ENCODE assay signal across 1 cellular context in the genomic region with DNA sequence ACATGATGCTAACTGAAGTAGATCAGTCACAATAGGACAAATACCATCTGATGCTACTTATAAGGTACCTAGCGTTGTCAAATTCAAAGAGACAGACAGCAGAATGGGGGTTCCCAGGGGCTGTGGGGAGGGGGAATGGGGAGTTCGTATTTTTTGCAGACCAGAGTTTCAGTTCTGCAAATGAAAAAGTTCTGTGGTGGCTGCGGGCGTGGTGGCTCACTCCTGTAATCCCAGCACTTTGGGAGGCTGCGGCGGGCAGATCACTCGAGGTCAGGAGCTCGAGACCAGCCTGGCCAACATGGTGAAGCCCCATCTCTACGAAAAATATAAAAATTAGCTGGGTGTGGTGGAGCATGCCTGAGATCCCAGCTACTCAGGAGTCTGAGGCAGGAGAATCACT.
TF ChIP-seq lines count a peak whose summit lies in the region.

No MANE protein-coding gene starts in this region.

TF ChIP-seq in GM12878, 131 proteins besides CTCF, POLR2A, EP300 and RAD21 (continued from another document and continues in another):
- peak; percentile 60; the same call in 1 of the 2 replicates for TF ChIP-seq IRF5 (IDR thresholded peaks at IDR 0.05; ENCODE audit: borderline replicate concordance)
- TF ChIP-seq DPF2 (IDR thresholded peaks at IDR 0.05): peak; percentile 87
- peak; percentile 49 for TF ChIP-seq MEF2B (IDR thresholded peaks at IDR 0.05; ENCODE audit: partially characterized antibody, poor library complexity, severe bottlenecking)
- TF ChIP-seq GABPA (IDR thresholded peaks at IDR 0.05; ENCODE audit: low read depth): no peak
- TF ChIP-seq SPI1 (IDR thresholded peaks at IDR 0.05; ENCODE audit: borderline replicate concordance, insufficient read depth, low read depth, low read length): peak; percentile 89
- no peak for TF ChIP-seq CHD4 (IDR thresholded peaks at IDR 0.05)
- 0 out of 2 replicates have a peak, but pooled peaks have one; percentile 45 for TF ChIP-seq NFIC (IDR thresholded peaks at IDR 0.05; ENCODE audit: low read depth, low read length)
- peak; percentile 58; the same call in 1 of the 2 replicates for TF ChIP-seq BCL11A (IDR thresholded peaks at IDR 0.05; ENCODE audit: low read depth, low read length)
- TF ChIP-seq, protein P1, sequence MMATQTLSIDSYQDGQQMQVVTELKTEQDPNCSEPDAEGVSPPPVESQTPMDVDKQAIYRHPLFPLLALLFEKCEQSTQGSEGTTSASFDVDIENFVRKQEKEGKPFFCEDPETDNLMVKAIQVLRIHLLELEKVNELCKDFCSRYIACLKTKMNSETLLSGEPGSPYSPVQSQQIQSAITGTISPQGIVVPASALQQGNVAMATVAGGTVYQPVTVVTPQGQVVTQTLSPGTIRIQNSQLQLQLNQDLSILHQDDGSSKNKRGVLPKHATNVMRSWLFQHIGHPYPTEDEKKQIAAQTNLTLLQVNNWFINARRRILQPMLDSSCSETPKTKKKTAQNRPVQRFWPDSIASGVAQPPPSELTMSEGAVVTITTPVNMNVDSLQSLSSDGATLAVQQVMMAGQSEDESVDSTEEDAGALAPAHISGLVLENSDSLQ (IDR thresholded peaks at IDR 0.05): peak; percentile 63
- TF ChIP-seq MTA2 (IDR thresholded peaks at IDR 0.05; ENCODE audit: low read depth): peak; percentile 83
- peak; percentile 91 to 97 for TF ChIP-seq IKZF2 (IDR thresholded peaks at IDR 0.05)
- no peak for TF ChIP-seq SIN3A (IDR thresholded peaks at IDR 0.05; ENCODE audit: low read depth, low read length)
- no peak for TF ChIP-seq ASH2L (IDR thresholded peaks at IDR 0.05; ENCODE audit: borderline replicate concordance, low read depth)
- TF ChIP-seq MTA3 (IDR thresholded peaks at IDR 0.05; ENCODE audit: borderline replicate concordance, low read length): no peak
- TF ChIP-seq EED (IDR thresholded peaks at IDR 0.05; ENCODE audit: low read depth): peak; percentile 79
- no peak for TF ChIP-seq HDGF (IDR thresholded peaks at IDR 0.05)
- no peak for TF ChIP-seq CUX1 (IDR thresholded peaks at IDR 0.05; ENCODE audit: insufficient replicate concordance, low read depth, low read length)
- no peak for TF ChIP-seq FOXK2 (IDR thresholded peaks at IDR 0.05)
- TF ChIP-seq HDAC2 (IDR thresholded peaks at IDR 0.05): no peak
- TF ChIP-seq NFYA (IDR thresholded peaks at IDR 0.05; ENCODE audit: borderline replicate concordance, low read depth, low read length): no peak
- TF ChIP-seq ZNF622 (IDR thresholded peaks at IDR 0.05): no peak
- TF ChIP-seq PBX3 (IDR thresholded peaks at IDR 0.05; ENCODE audit: insufficient replicate concordance, low read depth, low read length): no peak
- TF ChIP-seq IKZF1 (conservative IDR thresholded peaks at IDR 0.05): peak; percentile 85
- no peak for TF ChIP-seq ZBTB33 (IDR thresholded peaks at IDR 0.05)
- no peak for TF ChIP-seq MYB (IDR thresholded peaks at IDR 0.05; ENCODE audit: borderline replicate concordance, low read depth, low read length)
- no peak for TF ChIP-seq TCF12 (IDR thresholded peaks at IDR 0.05; ENCODE audit: low read depth, low read length)
- peak; percentile 87 for TF ChIP-seq NBN (IDR thresholded peaks at IDR 0.05)
- no peak for TF ChIP-seq FOXM1 (IDR thresholded peaks at IDR 0.05; ENCODE audit: low read depth, low read length)
- no peak for TF ChIP-seq KLF5 (IDR thresholded peaks at IDR 0.05; ENCODE audit: partially characterized antibody)
- peak; percentile 97 for TF ChIP-seq ZNF217 (IDR thresholded peaks at IDR 0.05)
- TF ChIP-seq, protein P2, sequence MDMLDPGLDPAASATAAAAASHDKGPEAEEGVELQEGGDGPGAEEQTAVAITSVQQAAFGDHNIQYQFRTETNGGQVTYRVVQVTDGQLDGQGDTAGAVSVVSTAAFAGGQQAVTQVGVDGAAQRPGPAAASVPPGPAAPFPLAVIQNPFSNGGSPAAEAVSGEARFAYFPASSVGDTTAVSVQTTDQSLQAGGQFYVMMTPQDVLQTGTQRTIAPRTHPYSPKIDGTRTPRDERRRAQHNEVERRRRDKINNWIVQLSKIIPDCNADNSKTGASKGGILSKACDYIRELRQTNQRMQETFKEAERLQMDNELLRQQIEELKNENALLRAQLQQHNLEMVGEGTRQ (IDR thresholded peaks at IDR 0.05; ENCODE audit: borderline replicate concordance, low read depth, low read length): no peak
- TF ChIP-seq RFX5 (IDR thresholded peaks at IDR 0.05; ENCODE audit: low read depth, low read length): no peak
- peak; percentile 85 for TF ChIP-seq CBFB (IDR thresholded peaks at IDR 0.05; ENCODE audit: low read depth)
- 0 out of 2 replicates have a peak, but pooled peaks have one; percentile 11 for TF ChIP-seq CREB1 (IDR thresholded peaks at IDR 0.05; ENCODE audit: low read depth)
- TF ChIP-seq HCFC1 (IDR thresholded peaks at IDR 0.05; ENCODE audit: low read length): no peak
- peak; percentile 23; the same call in 1 of the 2 replicates for TF ChIP-seq CREM (IDR thresholded peaks at IDR 0.05; ENCODE audit: low read depth)
- no peak for TF ChIP-seq EZH2 (IDR thresholded peaks at IDR 0.05; ENCODE audit: borderline replicate concordance, control insufficient read depth, low read depth, low read length)
- TF ChIP-seq ZNF24 (IDR thresholded peaks at IDR 0.05): no peak; the same call in 1 of the 2 replicates
- TF ChIP-seq MXI1 (IDR thresholded peaks at IDR 0.05; ENCODE audit: low read depth, low read length): no peak
- no peak for TF ChIP-seq EGR1 (IDR thresholded peaks at IDR 0.05; ENCODE audit: borderline replicate concordance in 1 of 2, low read depth in 2 of 2, low read length in 2 of 2)
- no peak for TF ChIP-seq STAT3 (IDR thresholded peaks at IDR 0.05; ENCODE audit: low read depth, low read length)
- TF ChIP-seq, protein P3, sequence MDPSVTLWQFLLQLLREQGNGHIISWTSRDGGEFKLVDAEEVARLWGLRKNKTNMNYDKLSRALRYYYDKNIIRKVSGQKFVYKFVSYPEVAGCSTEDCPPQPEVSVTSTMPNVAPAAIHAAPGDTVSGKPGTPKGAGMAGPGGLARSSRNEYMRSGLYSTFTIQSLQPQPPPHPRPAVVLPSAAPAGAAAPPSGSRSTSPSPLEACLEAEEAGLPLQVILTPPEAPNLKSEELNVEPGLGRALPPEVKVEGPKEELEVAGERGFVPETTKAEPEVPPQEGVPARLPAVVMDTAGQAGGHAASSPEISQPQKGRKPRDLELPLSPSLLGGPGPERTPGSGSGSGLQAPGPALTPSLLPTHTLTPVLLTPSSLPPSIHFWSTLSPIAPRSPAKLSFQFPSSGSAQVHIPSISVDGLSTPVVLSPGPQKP (IDR thresholded peaks at IDR 0.05; ENCODE audit: low read depth, low read length): no peak
- TF ChIP-seq, protein P4, sequence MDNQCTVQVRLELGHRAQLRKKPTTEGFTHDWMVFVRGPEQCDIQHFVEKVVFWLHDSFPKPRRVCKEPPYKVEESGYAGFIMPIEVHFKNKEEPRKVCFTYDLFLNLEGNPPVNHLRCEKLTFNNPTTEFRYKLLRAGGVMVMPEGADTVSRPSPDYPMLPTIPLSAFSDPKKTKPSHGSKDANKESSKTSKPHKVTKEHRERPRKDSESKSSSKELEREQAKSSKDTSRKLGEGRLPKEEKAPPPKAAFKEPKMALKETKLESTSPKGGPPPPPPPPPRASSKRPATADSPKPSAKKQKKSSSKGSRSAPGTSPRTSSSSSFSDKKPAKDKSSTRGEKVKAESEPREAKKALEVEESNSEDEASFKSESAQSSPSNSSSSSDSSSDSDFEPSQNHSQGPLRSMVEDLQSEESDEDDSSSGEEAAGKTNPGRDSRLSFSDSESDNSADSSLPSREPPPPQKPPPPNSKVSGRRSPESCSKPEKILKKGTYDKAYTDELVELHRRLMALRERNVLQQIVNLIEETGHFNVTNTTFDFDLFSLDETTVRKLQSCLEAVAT (IDR thresholded peaks at IDR 0.05): peak; percentile 93
- TF ChIP-seq MAX (IDR thresholded peaks at IDR 0.05; ENCODE audit: low read depth, low read length): no peak
- TF ChIP-seq PAX5 (IDR thresholded peaks at IDR 0.05; ENCODE audit: borderline replicate concordance, low read depth, low read length): 0 out of 2 replicates have a peak, but pooled peaks have one; percentile 42
- no peak for TF ChIP-seq FOS (IDR thresholded peaks at IDR 0.05; ENCODE audit: borderline replicate concordance, extremely low read depth, insufficient read length)
- no peak for TF ChIP-seq CHD1 (IDR thresholded peaks at IDR 0.05; ENCODE audit: low read depth, low read length)
- peak; percentile 44; the same call in 1 of the 2 replicates for TF ChIP-seq ZNF384 (IDR thresholded peaks at IDR 0.05; ENCODE audit: borderline replicate concordance, low read depth, low read length)
- TF ChIP-seq YBX1 (IDR thresholded peaks at IDR 0.05): no peak
- peak; percentile 66; the same call in 1 of the 2 replicates for TF ChIP-seq IRF4 (IDR thresholded peaks at IDR 0.05; ENCODE audit: low read depth, low read length)
- no peak for TF ChIP-seq NRF1 (conservative IDR thresholded peaks at IDR 0.05; ENCODE audit: low read depth, low read length)
- no peak for TF ChIP-seq STAT1 (conservative IDR thresholded peaks at IDR 0.05)
- TF ChIP-seq CBX3 (IDR thresholded peaks at IDR 0.05; ENCODE audit: borderline replicate concordance, low read depth): no peak
- peak in 1 of 2 experiments; percentile 63; a peak in 1 of 4 replicates for TF ChIP-seq BHLHE40 (IDR thresholded peaks at IDR 0.05; ENCODE audit: borderline replicate concordance in 1 of 2, low read depth in 2 of 2, low read length in 1 of 2)
- TF ChIP-seq POLR2AphosphoS5 (IDR thresholded peaks at IDR 0.05; ENCODE audit: low read length): no peak
- TF ChIP-seq BMI1 (IDR thresholded peaks at IDR 0.05; ENCODE audit: borderline replicate concordance): no peak
- no peak for TF ChIP-seq TCF3 (IDR thresholded peaks at IDR 0.05; ENCODE audit: borderline replicate concordance, insufficient read depth, low read depth, low read length)
